In the genomic region with DNA sequence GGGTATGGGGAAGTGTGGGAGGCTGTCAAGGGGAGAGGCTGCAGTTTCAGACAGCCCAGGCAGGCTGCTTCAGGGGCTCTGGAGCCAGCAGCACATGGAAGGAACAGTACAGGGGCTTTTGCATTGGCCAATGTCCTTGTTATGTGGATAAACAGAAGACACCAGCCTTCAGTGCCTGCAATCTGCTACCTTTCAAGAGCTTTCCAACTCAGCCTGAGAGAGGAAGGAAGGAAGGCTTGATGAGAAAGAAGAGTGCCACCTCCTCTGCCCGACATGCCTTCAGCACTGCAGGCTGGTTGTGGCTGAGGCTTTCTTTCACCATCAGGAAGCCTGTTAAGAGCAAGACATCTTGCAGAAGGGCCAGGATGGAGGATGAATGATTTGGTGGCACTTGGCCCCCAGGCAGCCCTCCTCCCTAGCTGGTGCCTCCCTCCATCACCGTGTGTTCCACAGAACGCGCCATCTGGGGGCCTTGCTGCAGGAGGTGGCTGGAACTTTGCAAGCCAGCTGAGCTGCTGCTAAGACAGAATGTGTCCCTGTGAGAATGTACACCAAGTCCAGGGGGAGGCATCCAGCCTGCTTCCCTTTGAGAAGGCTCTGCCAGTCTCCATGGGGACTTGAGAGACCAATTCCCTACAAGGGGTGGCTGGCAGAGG, we compare ENCODE assay signal across 18 cellular contexts.
DNase-seq lines count a peak whose midpoint lies in the region; ATAC-seq and TF ChIP-seq lines count a peak whose summit lies in the region.
"Had no signal": no experiment of that assay in that cellular context is flagged by ENCODE, and none has a peak within 500 bp of the region (broad histone marks: within the 10 kb centered on the region; RNA-seq: fewer than 3 reads in every experiment).

No MANE protein-coding gene starts in this region.

- H4K8ac ChIP-seq in neuronal stem cell (ENCODE audit: low read depth, low read length): no peak overlapping the region

- DNase-seq in Ammon's horn (ENCODE audit: low spot score) (peak; percentile 40), Caco-2 (no peak), cerebellar cortex (ENCODE audit: low spot score) (peak; percentile 67), neuronal stem cell (ENCODE audit: low spot score) (no peak), NCI-H1105 (lab: John Stamatoyannopoulos, UW) (no peak)
- no peak for DNase-seq in activated naive CD8-positive, alpha-beta T cell treated with anti-CD3 and anti-CD28 coated beads for 36 hours
- DNase-seq in natural killer cell treated with Interleukin-12 subunit alpha and Interleukin-12 subunit beta and Interleukin-15 and Interleukin-18, amount 100 ng/mL, for 72 hours (ENCODE audit: low spot score): no peak
- DNase-seq: CD4-positive, CD25-positive, alpha-beta regulatory T cell; CD8-positive, alpha-beta T cell; DND-41; GDM1; H9; HFFc6 had no signal

- H3K9me3 ChIP-seq in Caco-2: no peaks in the 10 kb centered on the region
- H3K9me3 ChIP-seq in neuronal stem cell (replicated peaks in 1 of 2; ENCODE audit: control insufficient read depth in 2 of 2, insufficient read depth in 1 of 2, low read depth in 1 of 2, low read length in 2 of 2): no peaks in the 10 kb centered on the region
- H3K9me3 ChIP-seq: BLaER1 had no signal

- no peak for ATAC-seq in natural killer cell treated with Interleukin-12 subunit alpha and Interleukin-12 subunit beta and Interleukin-15 and Interleukin-18, amount 100 ng/mL, for 72 hours
- ATAC-seq: CD8-positive, alpha-beta T cell; GM12878; GM23338 had no signal

- no peak overlapping the region for H2BK12ac ChIP-seq in neuronal stem cell (ENCODE audit: low read length)

- H3K27me3 Mint-ChIP-seq in Caco-2 (ENCODE audit: insufficient read depth, unreplicated experiment): no peaks in the 10 kb centered on the region
- H3K27me3 Mint-ChIP-seq in activated naive CD8-positive, alpha-beta T cell treated with anti-CD3 and anti-CD28 coated beads for 36 hours: peaks cover 16% of the 10 kb centered on the region
- peaks cover 10 to 19% of the 10 kb centered on the region in 2 donors for H3K27me3 Mint-ChIP-seq in natural killer cell treated with Interleukin-12 subunit alpha and Interleukin-12 subunit beta and Interleukin-15 and Interleukin-18, amount 100 ng/mL, for 72 hours
- H3K27me3 Mint-ChIP-seq: CD4-positive, CD25-positive, alpha-beta regulatory T cell had no signal

- no peak overlapping the region for H2BK120ac ChIP-seq in neuronal stem cell (ENCODE audit: low read depth, low read length)

- no peaks in the 10 kb centered on the region for H3K27me3 ChIP-seq in Caco-2 (replicated peaks; ENCODE audit: control insufficient read depth, insufficient read depth, low read length)
- peaks cover 0 to 3% (median 0%) of the 10 kb centered on the region in 3 experiments for H3K27me3 ChIP-seq in neuronal stem cell (ENCODE audit: control insufficient read depth in 3 of 3, insufficient read depth in 3 of 3, low read depth in 1 of 3, low read length in 3 of 3)
- H3K27me3 ChIP-seq: BLaER1 had no signal

- no peak overlapping the region for H2AK5ac ChIP-seq in neuronal stem cell (ENCODE audit: low read depth, low read length)

- no peaks in the 10 kb centered on the region for H3K79me1 ChIP-seq in neuronal stem cell (ENCODE audit: low read depth, low read length)

- POLR2A ChIA-PET in Caco-2 (lab: Charles Lee): no interaction called here

- H4K91ac ChIP-seq in neuronal stem cell (ENCODE audit: low read depth, low read length, poor library complexity): no peak overlapping the region

- CTCF ChIA-PET in Caco-2 (lab: Charles Lee): no interaction called here

- intact Hi-C loops in Caco-2 (cut with micrococcal nuclease; ENCODE audit: unreplicated experiment): no loop called here

- peak overlapping the region; percentile 11 for H3K18ac ChIP-seq in neuronal stem cell (ENCODE audit: low read length)

- H3K4me3 ChIP-seq in Caco-2 (ENCODE audit: low read depth, low read length): no peak overlapping the region
- no peak overlapping the region for H3K4me3 ChIP-seq in neuronal stem cell (ENCODE audit: low read length in 2 of 2)
- H3K4me3 ChIP-seq: BLaER1, GM12878, GM23338 had no signal

- no peak overlapping the region for H3K4ac ChIP-seq in neuronal stem cell (ENCODE audit: low read length)

- no peak overlapping the region for H2BK5ac ChIP-seq in neuronal stem cell (ENCODE audit: low read length)

- peak overlapping the region; percentile 12 for H3K23ac ChIP-seq in neuronal stem cell (ENCODE audit: low read depth, low read length, poor library complexity)

- peak overlapping the region; percentile 1 for H3K9ac ChIP-seq in neuronal stem cell (ENCODE audit: low read depth, low read length, poor library complexity)
- H3K9ac ChIP-seq: BLaER1 had no signal

- no peak for TF ChIP-seq CTCF in Caco-2 (IDR thresholded peaks at IDR 0.05; ENCODE audit: insufficient read depth in 1 of 2, low read depth in 1 of 2, low read length in 1 of 2, severe bottlenecking in 1 of 2, unreplicated experiment in 1 of 2)

- H3K4me1 Mint-ChIP-seq in Caco-2 (ENCODE audit: low read depth, unreplicated experiment): peaks cover 27% of the 10 kb centered on the region
- H3K4me1 Mint-ChIP-seq in activated naive CD8-positive, alpha-beta T cell treated with anti-CD3 and anti-CD28 coated beads for 36 hours: no peaks in the 10 kb centered on the region
- no peaks in the 10 kb centered on the region for H3K4me1 Mint-ChIP-seq in natural killer cell treated with Interleukin-12 subunit alpha and Interleukin-12 subunit beta and Interleukin-15 and Interleukin-18, amount 100 ng/mL, for 72 hours (ENCODE audit: low read depth in 2 of 2)
- H3K4me1 Mint-ChIP-seq: B cell; CD4-positive, CD25-positive, alpha-beta regulatory T cell; GM23338; H9 had no signal

- peaks cover 35% of the 10 kb centered on the region for H3K4me1 ChIP-seq in Caco-2
- no peaks in the 10 kb centered on the region for H3K4me1 ChIP-seq in neuronal stem cell (ENCODE audit: control insufficient read depth in 2 of 2, insufficient read depth in 1 of 2, low read depth in 1 of 2, low read length in 2 of 2)

- no peak overlapping the region for H2AFZ ChIP-seq in neuronal stem cell (ENCODE audit: low read length)
- H2AFZ ChIP-seq: GM23338 had no signal

- H3K4me3 Mint-ChIP-seq in Caco-2 (ENCODE audit: unreplicated experiment): no peak overlapping the region
- no peak overlapping the region for H3K4me3 Mint-ChIP-seq in activated naive CD8-positive, alpha-beta T cell treated with anti-CD3 and anti-CD28 coated beads for 36 hours
- H3K4me3 Mint-ChIP-seq in natural killer cell treated with Interleukin-12 subunit alpha and Interleukin-12 subunit beta and Interleukin-15 and Interleukin-18, amount 100 ng/mL, for 72 hours: no peak overlapping the region
- H3K4me3 Mint-ChIP-seq: B cell; CD4-positive, CD25-positive, alpha-beta regulatory T cell; CD8-positive, alpha-beta T cell; GM23338; H9; HFFc6 had no signal

- H2BK15ac ChIP-seq in neuronal stem cell (ENCODE audit: low read length): no peak overlapping the region

- H3K36me3 Mint-ChIP-seq in Caco-2 (ENCODE audit: insufficient read depth, unreplicated experiment): no peaks in the 10 kb centered on the region
- no peaks in the 10 kb centered on the region for H3K36me3 Mint-ChIP-seq in activated naive CD8-positive, alpha-beta T cell treated with anti-CD3 and anti-CD28 coated beads for 36 hours
- no peaks in the 10 kb centered on the region for H3K36me3 Mint-ChIP-seq in natural killer cell treated with Interleukin-12 subunit alpha and Interleukin-12 subunit beta and Interleukin-15 and Interleukin-18, amount 100 ng/mL, for 72 hours
- H3K36me3 Mint-ChIP-seq: CD4-positive, CD25-positive, alpha-beta regulatory T cell; CD8-positive, alpha-beta T cell had no signal

- H3K27ac Mint-ChIP-seq in Caco-2 (ENCODE audit: unreplicated experiment): peak overlapping the region; percentile 32
- H3K27ac Mint-ChIP-seq in activated naive CD8-positive, alpha-beta T cell treated with anti-CD3 and anti-CD28 coated beads for 36 hours: no peak overlapping the region
- no peak overlapping the region for H3K27ac Mint-ChIP-seq in natural killer cell treated with Interleukin-12 subunit alpha and Interleukin-12 subunit beta and Interleukin-15 and Interleukin-18, amount 100 ng/mL, for 72 hours
- H3K27ac Mint-ChIP-seq: B cell; CD4-positive, CD25-positive, alpha-beta regulatory T cell; CD8-positive, alpha-beta T cell; GM23338; H9; HFFc6 had no signal

- H3K14ac ChIP-seq in neuronal stem cell (ENCODE audit: low read length): no peak overlapping the region

- H3K27ac ChIP-seq in neuronal stem cell (replicated peaks; ENCODE audit: low read length): no peak overlapping the region
- H3K27ac ChIP-seq: BLaER1, C4-2B had no signal

- no TSS peak for BruUV-seq in Caco-2 (replicated peaks; lab: Mats Ljungman, UMichigan)

- WGBS in neuronal stem cell (ENCODE audit: extremely low coverage in 2 of 2, insufficient read length in 2 of 2, insufficient replicate concordance in 1 of 2), 2 donors: no CpG with 5 or more reads among the region's 4 CpGs

- H3K9me3 Mint-ChIP-seq in Caco-2 (ENCODE audit: unreplicated experiment): peaks cover 8% of the 10 kb centered on the region
- H3K9me3 Mint-ChIP-seq in activated naive CD8-positive, alpha-beta T cell treated with anti-CD3 and anti-CD28 coated beads for 36 hours: no peaks in the 10 kb centered on the region
- H3K9me3 Mint-ChIP-seq in natural killer cell treated with Interleukin-12 subunit alpha and Interleukin-12 subunit beta and Interleukin-15 and Interleukin-18, amount 100 ng/mL, for 72 hours: no peaks in the 10 kb centered on the region
- H3K9me3 Mint-ChIP-seq: CD8-positive, alpha-beta T cell; GM23338; H9 had no signal

- H3K36me3 ChIP-seq in Caco-2 (ENCODE audit: control insufficient read depth, insufficient read depth, low read length) (no peaks in the 10 kb centered on the region), neuronal stem cell (replicated peaks in 1 of 2; ENCODE audit: control insufficient read depth in 2 of 2, insufficient read depth in 2 of 2, low read length in 2 of 2) (no peaks in the 10 kb centered on the region)
- H3K36me3 ChIP-seq: BLaER1 had no signal

- H3K4me2 ChIP-seq in neuronal stem cell (ENCODE audit: insufficient read depth, low read length, poor library complexity, severe bottlenecking): no peak overlapping the region
- H3K4me2 ChIP-seq: BLaER1, GM23338 had no signal

Comparison
In these comparisons a context has a peak if more than half of its experiments do, and no peak if none do; other contexts are left out.
1. DNase-seq: peak in Ammon's horn (single experiment) and cerebellar cortex (single experiment); none in Caco-2 (0 of 2), neuronal stem cell (single experiment), activated naive CD8-positive, alpha-beta T cell treated with anti-CD3 and anti-CD28 coated beads for 36 hours (single experiment), NCI-H1105 (single experiment) and natural killer cell treated with Interleukin-12 subunit alpha and Interleukin-12 subunit beta and Interleukin-15 and Interleukin-18, amount 100 ng/mL, for 72 hours (single experiment).